Comparison of ENCODE assay signal across 38 cellular contexts in genomic region chr14:25993830-25994229, GRCh38.
"Had no signal": no experiment of that assay in that cellular context is flagged by ENCODE, and none has a peak within 500 bp of the region (broad histone marks: within the 10 kb centered on the region; RNA-seq: fewer than 3 reads in every experiment).

No MANE protein-coding gene starts in this region.

- H3K9me3 ChIP-seq: adrenal gland, ascending aorta, body of pancreas, breast epithelium had no signal

- H3K27me3 ChIP-seq: adrenal gland, ascending aorta, body of pancreas, brain microvascular endothelial cell, breast epithelium, cardiac muscle cell had no signal

- H3K4me3 Mint-ChIP-seq: activated naive CD4-positive, alpha-beta T cell treated with anti-CD3 and anti-CD28 coated beads for 36 hours; activated naive CD4-positive, alpha-beta T cell treated with anti-CD3 and anti-CD28 coated beads, Interleukin-2, amount 10 ng/mL, durations not matched to agents 7 days and 5 days; activated naive CD4-positive, alpha-beta T cell treated with anti-CD3 and anti-CD28 coated beads, Interleukin-2, amount 50 U/mL, for 24 hours; activated naive CD8-positive, alpha-beta T cell; activated naive CD8-positive, alpha-beta T cell treated with anti-CD3 and anti-CD28 coated beads for 36 hours; activated naive CD8-positive, alpha-beta T cell treated with anti-CD3 and anti-CD28 coated beads, Interleukin-2, amount 10 ng/mL, durations not matched to agents 7 days and 5 days; activated naive CD8-positive, alpha-beta T cell treated with anti-CD3 and anti-CD28 coated beads, Interleukin-2, amount 50 U/mL, for 24 hours; activated T-cell treated with anti-CD3 and anti-CD28 coated beads, Interleukin-2, amount 50 U/mL, for 24 hours; activated T-cell treated with anti-CD3 and anti-CD28 coated beads, Interleukin-2, amount 50 U/mL, for 4 hours; activated T-cell treated with anti-CD3 and anti-CD28 coated beads, Interleukin-2, amount 50 U/mL, for 72 hours; activated T-helper 1 cell treated with anti-CD3 and anti-CD28 coated beads, Interleukin-12 subunit alpha, Interleukin-12 subunit beta, Interleukin-2, Interleukin-4 antibody, amounts not matched to agents 30 ng/mL and 10 ng/mL and 1 ng/mL, durations not matched to agents 14 hours and 24 hours and 36 hours; activated T-helper 17 cell treated with anti-CD3 and anti-CD28 coated beads, Interleukin-2, amount 50 U/mL, for 72 hours; brain; central memory CD8-positive, alpha-beta T cell had no signal

- H3K36me3 Mint-ChIP-seq: activated naive CD4-positive, alpha-beta T cell treated with anti-CD3 and anti-CD28 coated beads, Interleukin-2, amount 10 ng/mL, durations not matched to agents 7 days and 5 days; activated naive CD4-positive, alpha-beta T cell treated with anti-CD3 and anti-CD28 coated beads, Interleukin-2, amount 50 U/mL, for 24 hours; activated naive CD4-positive, alpha-beta T cell treated with anti-CD3 and anti-CD28 coated beads, Interleukin-2, amount 50 U/mL, for 72 hours; activated naive CD8-positive, alpha-beta T cell; activated naive CD8-positive, alpha-beta T cell treated with anti-CD3 and anti-CD28 coated beads for 36 hours; activated naive CD8-positive, alpha-beta T cell treated with anti-CD3 and anti-CD28 coated beads, Interleukin-2, amount 10 ng/mL, durations not matched to agents 7 days and 5 days; brain had no signal

- DNase-seq: activated effector memory CD4-positive, alpha-beta T cell treated with anti-CD3 and anti-CD28 coated beads, Interleukin-2, amount 50 U/mL, for 16 hours; activated effector memory CD4-positive, alpha-beta T cell treated with Interleukin-2 at 50 U/mL for 16 hours; activated gamma-delta T cell; activated gamma-delta T cell treated with Interleukin-2 at 50 U/mL for 16 hours; activated naive CD4-positive, alpha-beta T cell; activated naive CD4-positive, alpha-beta T cell treated with anti-CD3 and anti-CD28 coated beads for 36 hours; activated naive CD4-positive, alpha-beta T cell treated with anti-CD3 and anti-CD28 coated beads, Interleukin-2, amount 10 ng/mL, durations not matched to agents 7 days and 5 days; activated naive CD4-positive, alpha-beta T cell treated with anti-CD3 and anti-CD28 coated beads, Interleukin-2, amount 50 U/mL, for 16 hours; activated naive CD4-positive, alpha-beta T cell treated with Interleukin-2 at 50 U/mL for 16 hours; activated naive CD8-positive, alpha-beta T cell treated with anti-CD3 and anti-CD28 coated beads for 36 hours; activated naive CD8-positive, alpha-beta T cell treated with anti-CD3 and anti-CD28 coated beads, Interleukin-2, amount 10 ng/mL, durations not matched to agents 7 days and 5 days; activated naive CD8-positive, alpha-beta T cell treated with anti-CD3 and anti-CD28 coated beads, Interleukin-2, amount 50 U/mL, for 24 hours; activated T-cell treated with anti-CD3 and anti-CD28 coated beads, Interleukin-2, amount 50 U/mL, for 1 hour; activated T-cell treated with anti-CD3 and anti-CD28 coated beads, Interleukin-2, amount 50 U/mL, for 24 hours; activated T-cell treated with anti-CD3 and anti-CD28 coated beads, Interleukin-2, amount 50 U/mL, for 4 hours; activated T-cell treated with anti-CD3 and anti-CD28 coated beads, Interleukin-2, amount 50 U/mL, for 48 hours; activated T-cell treated with anti-CD3 and anti-CD28 coated beads, Interleukin-2, amount 50 U/mL, for 72 hours; adrenal gland; amniotic stem cell; amygdala; anterior cingulate cortex; aorta; body of pancreas; brain microvascular endothelial cell; caudate nucleus; central memory CD4-positive, alpha-beta T cell; cerebellar nuclear complex had no signal

- H3K27me3 Mint-ChIP-seq: activated naive CD4-positive, alpha-beta T cell treated with anti-CD3 and anti-CD28 coated beads, Interleukin-2, amount 10 ng/mL, durations not matched to agents 7 days and 5 days; activated naive CD4-positive, alpha-beta T cell treated with anti-CD3 and anti-CD28 coated beads, Interleukin-2, amount 50 U/mL, for 24 hours; activated naive CD8-positive, alpha-beta T cell; activated naive CD8-positive, alpha-beta T cell treated with anti-CD3 and anti-CD28 coated beads for 36 hours; activated naive CD8-positive, alpha-beta T cell treated with anti-CD3 and anti-CD28 coated beads, Interleukin-2, amount 10 ng/mL, durations not matched to agents 7 days and 5 days; activated naive CD8-positive, alpha-beta T cell treated with anti-CD3 and anti-CD28 coated beads, Interleukin-2, amount 50 U/mL, for 24 hours; activated T-cell treated with anti-CD3 and anti-CD28 coated beads, Interleukin-2, amount 50 U/mL, for 24 hours; activated T-helper 17 cell treated with anti-CD3 and anti-CD28 coated beads, Interleukin-2, amount 50 U/mL, for 72 hours; central memory CD8-positive, alpha-beta T cell had no signal

- H3K27ac ChIP-seq: adrenal gland, ascending aorta, body of pancreas, brain microvascular endothelial cell, breast epithelium, cardiac muscle cell had no signal

- H3K4me3 ChIP-seq: adrenal gland, ascending aorta, body of pancreas, breast epithelium, cardiac muscle cell had no signal

- H3K36me3 ChIP-seq: adrenal gland, ascending aorta, brain microvascular endothelial cell, breast epithelium, cardiac muscle cell had no signal

- H3K9me3 Mint-ChIP-seq: brain had no signal

- ATAC-seq: activated naive CD4-positive, alpha-beta T cell treated with anti-CD3 and anti-CD28 coated beads, Interleukin-2, amount 50 U/mL, for 72 hours; activated naive CD8-positive, alpha-beta T cell treated with anti-CD3 and anti-CD28 coated beads, Interleukin-2, amount 50 U/mL, for 24 hours; activated T-cell treated with anti-CD3 and anti-CD28 coated beads, Interleukin-2, amount 50 U/mL, for 4 hours; activated T-cell treated with anti-CD3 and anti-CD28 coated beads, Interleukin-2, amount 50 U/mL, for 72 hours; activated T-helper 17 cell treated with anti-CD3 and anti-CD28 coated beads, Interleukin-2, amount 50 U/mL, for 72 hours; body of pancreas had no signal

- H3K27ac Mint-ChIP-seq: activated naive CD4-positive, alpha-beta T cell treated with anti-CD3 and anti-CD28 coated beads for 36 hours; activated naive CD4-positive, alpha-beta T cell treated with anti-CD3 and anti-CD28 coated beads, Interleukin-2, amount 10 ng/mL, durations not matched to agents 7 days and 5 days; activated naive CD4-positive, alpha-beta T cell treated with anti-CD3 and anti-CD28 coated beads, Interleukin-2, amount 50 U/mL, for 24 hours; activated naive CD4-positive, alpha-beta T cell treated with anti-CD3 and anti-CD28 coated beads, Interleukin-2, amount 50 U/mL, for 72 hours; activated naive CD8-positive, alpha-beta T cell; activated naive CD8-positive, alpha-beta T cell treated with anti-CD3 and anti-CD28 coated beads for 36 hours; activated naive CD8-positive, alpha-beta T cell treated with anti-CD3 and anti-CD28 coated beads, Interleukin-2, amount 10 ng/mL, durations not matched to agents 7 days and 5 days; activated naive CD8-positive, alpha-beta T cell treated with anti-CD3 and anti-CD28 coated beads, Interleukin-2, amount 50 U/mL, for 24 hours; activated T-cell treated with anti-CD3 and anti-CD28 coated beads, Interleukin-2, amount 50 U/mL, for 24 hours; activated T-cell treated with anti-CD3 and anti-CD28 coated beads, Interleukin-2, amount 50 U/mL, for 72 hours; activated T-helper 1 cell treated with anti-CD3 and anti-CD28 coated beads, Interleukin-12 subunit alpha, Interleukin-12 subunit beta, Interleukin-2, Interleukin-4 antibody, amounts not matched to agents 30 ng/mL and 10 ng/mL and 1 ng/mL, durations not matched to agents 14 hours and 24 hours and 36 hours; activated T-helper 17 cell treated with anti-CD3 and anti-CD28 coated beads, Interleukin-2, amount 50 U/mL, for 72 hours; activated T-helper 2 cell treated with anti-CD3 and anti-CD28 coated beads, Interferon-gamma antibody, Interleukin-2, Interleukin-4, amounts not matched to agents 10 μg/mL and 5 μg/mL and 100 μg/mL, durations not matched to agents 14 hours and 24 hours and 36 hours; brain had no signal

- H3K4me1 Mint-ChIP-seq: activated naive CD4-positive, alpha-beta T cell treated with anti-CD3 and anti-CD28 coated beads, Interleukin-2, amount 10 ng/mL, durations not matched to agents 7 days and 5 days; activated naive CD4-positive, alpha-beta T cell treated with anti-CD3 and anti-CD28 coated beads, Interleukin-2, amount 50 U/mL, for 24 hours; activated naive CD8-positive, alpha-beta T cell treated with anti-CD3 and anti-CD28 coated beads for 36 hours; activated naive CD8-positive, alpha-beta T cell treated with anti-CD3 and anti-CD28 coated beads, Interleukin-2, amount 10 ng/mL, durations not matched to agents 7 days and 5 days; activated naive CD8-positive, alpha-beta T cell treated with anti-CD3 and anti-CD28 coated beads, Interleukin-2, amount 50 U/mL, for 24 hours; activated T-helper 17 cell treated with anti-CD3 and anti-CD28 coated beads, Interleukin-2, amount 50 U/mL, for 72 hours; brain; central memory CD8-positive, alpha-beta T cell had no signal

- H3K4me1 ChIP-seq: adrenal gland, ascending aorta, body of pancreas, breast epithelium had no signal
